In genomic region chr1:96520542-96520941, GRCh38 we compare ENCODE assay signal across 14 cellular contexts.
DNase-seq lines count a peak whose midpoint lies in the region; ATAC-seq and TF ChIP-seq lines count a peak whose summit lies in the region.
"Had no signal": no experiment of that assay in that cellular context is flagged by ENCODE, and none has a peak within 500 bp of the region (broad histone marks: within the 10 kb centered on the region; RNA-seq: fewer than 3 reads in every experiment).

No MANE protein-coding gene starts in this region.

- no peak for TF ChIP-seq POLR2A in esophagus muscularis mucosa (IDR thresholded peaks at IDR 0.05; ENCODE audit: low read depth)

- peaks cover 3% of the 10 kb centered on the region for H3K27me3 Mint-ChIP-seq in nephron (ENCODE audit: low read depth)

- H3K36me3 Mint-ChIP-seq in nephron (ENCODE audit: low read depth) = no peaks in the 10 kb centered on the region

- no peak overlapping the region for H3K4me3 ChIP-seq in esophagus muscularis mucosa

- H3K4me1 ChIP-seq in esophagus muscularis mucosa = peaks cover 0 to 23% (median 21%) of the 10 kb centered on the region in 4 donors

- intact Hi-C loops in Right ventricle myocardium superior (cut with DNase I) (no loop called here), cardiac septum (cut with DNase I) (no loop called here), esophagus muscularis mucosa (cut with DNase I) (no loop called here)

- no peaks in the 10 kb centered on the region for H3K9me3 Mint-ChIP-seq in nephron

- H3K36me3 ChIP-seq in esophagus muscularis mucosa = no peaks in the 10 kb centered on the region

- H3K9me3 ChIP-seq in esophagus muscularis mucosa = no peaks in the 10 kb centered on the region

- H3K4me3 Mint-ChIP-seq in nephron = peak overlapping the region; percentile 2 to 26 (median 5)

- no peak for TF ChIP-seq CTCF in esophagus muscularis mucosa (IDR thresholded peaks at IDR 0.05)
- TF ChIP-seq CTCF in nephron (IDR thresholded peaks at IDR 0.05; ENCODE audit: unreplicated experiment in 3 of 3) = no peak

- ATAC-seq in Right ventricle myocardium superior (ENCODE audit: poor library complexity) (peak; percentile 86), HG02852 (IDR thresholded peaks at IDR 0.05; ENCODE audit: unreplicated experiment) (no peak), HG03442 (IDR thresholded peaks at IDR 0.05; ENCODE audit: unreplicated experiment) (no peak)

- H3K4me1 Mint-ChIP-seq in nephron = peaks cover 29% of the 10 kb centered on the region

- peak overlapping the region; percentile 65 to 75 (median 74) for H3K27ac Mint-ChIP-seq in nephron

- no peak for DNase-seq in Right ventricle myocardium superior
- DNase-seq in cardiac septum (ENCODE audit: low spot score) = no peak
- no peak for DNase-seq in esophagus muscularis mucosa (ENCODE audit: extremely low spot score)
- DNase-seq in NCI-H2196 treated with DMSO at 0.1 percent for 48 hours (lab: John Stamatoyannopoulos, UW; ENCODE audit: unreplicated experiment) = no peak
- DNase-seq in HK-2 (ENCODE audit: unreplicated experiment) = no peak
- DNase-seq: 8988T; activated T-cell treated with anti-CD3 and anti-CD28 coated beads for 4 hours; amniotic stem cell; NCI-H187 treated with DMSO at 0.1 percent for 48 hours; NCI-H82; stimulated activated CD4-positive, alpha-beta T cell treated with anti-CD3 and anti-CD28 coated beads, Interleukin-12 subunit alpha, Interleukin-12 subunit beta, amount 100 ng/mL, for 4 hours had no signal

- no peaks in the 10 kb centered on the region for H3K27me3 ChIP-seq in esophagus muscularis mucosa

- H3K27ac ChIP-seq in esophagus muscularis mucosa (replicated peaks in 1 of 4) = peak overlapping the region; percentile 15 to 67 (median 36)

- no peak for TF ChIP-seq EP300 in esophagus muscularis mucosa (IDR thresholded peaks at IDR 0.05)

- WGBS in esophagus muscularis mucosa = 12% methylated on average over 3 of the region's 3 CpGs
